Comparison of ENCODE assay signal across 9 cellular contexts in the genomic region with DNA sequence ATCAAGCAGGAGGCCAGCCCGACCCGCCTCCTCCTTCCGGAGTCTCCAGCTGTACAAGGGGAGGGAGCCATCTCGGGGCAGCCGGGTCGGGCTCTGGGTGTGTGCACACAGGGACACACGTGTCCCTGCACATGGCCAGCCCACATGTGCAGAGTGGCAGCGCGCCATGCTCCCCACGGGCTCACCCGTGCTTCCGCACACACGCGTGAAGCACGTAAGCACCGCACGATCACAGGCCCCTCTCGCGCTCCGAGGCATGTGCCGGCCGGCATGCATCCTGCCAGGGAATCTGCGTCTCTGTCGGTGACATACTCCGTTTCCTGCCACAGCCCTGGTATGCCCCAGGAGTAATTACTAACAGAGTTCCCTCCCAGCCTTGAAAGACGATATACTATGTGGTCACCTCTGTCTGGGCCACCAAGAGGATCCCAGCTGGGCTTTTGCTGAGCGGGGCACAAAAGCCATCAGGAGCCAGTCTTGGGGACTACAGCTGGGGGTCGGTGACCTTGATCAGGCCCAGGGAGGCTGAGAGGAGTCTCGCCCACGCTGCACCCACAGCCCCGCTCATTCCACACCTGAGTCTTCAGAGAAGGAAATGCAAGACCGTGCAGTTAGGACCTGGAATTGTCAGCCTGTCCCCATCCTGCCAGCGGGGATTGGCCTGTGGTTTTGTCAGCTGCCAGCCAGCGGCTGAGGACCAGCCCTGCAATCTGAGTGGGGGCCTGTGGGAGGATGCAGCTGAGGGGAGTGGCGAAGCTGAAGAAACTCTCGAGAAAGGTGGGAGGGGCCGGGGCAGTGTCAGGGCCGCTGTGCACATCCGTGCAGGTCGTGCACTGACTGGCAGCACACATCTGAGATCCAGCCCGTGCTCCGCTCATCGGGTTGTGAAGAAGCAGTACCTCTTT. TPM values are rescaled to one million over a fixed set of nuclear protein-coding genes. Genes with fewer than 3 reads are reported as not detected.
DNase-seq lines count a peak whose midpoint lies in the region; ATAC-seq and TF ChIP-seq lines count a peak whose summit lies in the region.
"Had no signal": no experiment of that assay in that cellular context is flagged by ENCODE, and none has a peak within 500 bp of the region (broad histone marks: within the 10 kb centered on the region; RNA-seq: fewer than 3 reads in every experiment).

No MANE protein-coding gene starts in this region.

- no peaks in the 10 kb centered on the region for H3K9me3 Mint-ChIP-seq in activated naive CD4-positive, alpha-beta T cell treated with anti-CD3 and anti-CD28 coated beads, Interleukin-2, amount 50 U/mL, for 72 hours

- peak overlapping the region; percentile 60 for H3K27ac ChIP-seq in suprapubic skin
- H3K27ac ChIP-seq: parathyroid adenoma had no signal

- TF ChIP-seq CTCF in suprapubic skin (IDR thresholded peaks at IDR 0.05): no peak

- no peaks in the 10 kb centered on the region for H3K9me3 ChIP-seq in suprapubic skin

- no peaks in the 10 kb centered on the region for H3K27me3 ChIP-seq in suprapubic skin

- ATAC-seq in HG03135 (IDR thresholded peaks at IDR 0.05; ENCODE audit: unreplicated experiment): peak; percentile 35
- peak; percentile 65 to 82 for ATAC-seq in activated naive CD4-positive, alpha-beta T cell treated with anti-CD3 and anti-CD28 coated beads, Interleukin-2, amount 50 U/mL, for 72 hours
- ATAC-seq in left lobe of liver: peak; percentile 29

- 0% methylated on average over 13 of the region's 43 CpGs for whole genome bisulfite sequencing in suprapubic skin

- H3K4me1 ChIP-seq in suprapubic skin: peaks cover 71% of the 10 kb centered on the region
- H3K4me1 ChIP-seq: parathyroid adenoma had no signal

- peak overlapping the region; percentile 17 for H3K4me3 ChIP-seq in suprapubic skin

- TF ChIP-seq POLR2A in suprapubic skin (IDR thresholded peaks at IDR 0.05) (no peak), erythroblast (IDR thresholded peaks at IDR 0.05; ENCODE audit: low read length) (no peak)

- no peaks in the 10 kb centered on the region for H3K36me3 Mint-ChIP-seq in activated naive CD4-positive, alpha-beta T cell treated with anti-CD3 and anti-CD28 coated beads, Interleukin-2, amount 50 U/mL, for 72 hours

- H3K27ac Mint-ChIP-seq in activated naive CD4-positive, alpha-beta T cell treated with anti-CD3 and anti-CD28 coated beads, Interleukin-2, amount 50 U/mL, for 72 hours: peak overlapping the region; percentile 14 to 86

- DNase-seq in EH (ENCODE audit: low read depth) (peak; percentile 88), SKM-1 (lab: John Stamatoyannopoulos, UW; ENCODE audit: unreplicated experiment) (peak; percentile 63), left lobe of liver (ENCODE audit: low spot score) (no peak), suprapubic skin (ENCODE audit: low spot score in 2 of 2) (peak in 1 of 2 donors; percentile 93), erythroblast (lab: John Stamatoyannopoulos, UW) (no peak), T1000 (lab: John Stamatoyannopoulos, UW) (no peak)
- DNase-seq in activated naive CD4-positive, alpha-beta T cell treated with anti-CD3 and anti-CD28 coated beads, Interleukin-2, amount 50 U/mL, for 72 hours (ENCODE audit: low spot score in 2 of 2): peak in 1 of 2 donors; percentile 71

- H3K36me3 ChIP-seq in suprapubic skin: no peaks in the 10 kb centered on the region

- TF ChIP-seq EP300 in suprapubic skin (IDR thresholded peaks at IDR 0.05): no peak

RNA-seq across cellular contexts. Expression of a gene that starts 11.0 kb away (rescaled TPM):
- total RNA-seq in activated naive CD4-positive, alpha-beta T cell treated with anti-CD3 and anti-CD28 coated beads, Interleukin-2, amount 50 U/mL, for 72 hours: 10 to 100 TPM; 17.8 to 21.1 TPM
- total RNA-seq in left lobe of liver (1.2 TPM), suprapubic skin (100 to 1,000 TPM; 105 to 198 (median 150) TPM)

RNA-seq across cellular contexts. Expression of a gene that starts 32.4 kb away (rescaled TPM):
- not detected for total RNA-seq in activated naive CD4-positive, alpha-beta T cell treated with anti-CD3 and anti-CD28 coated beads, Interleukin-2, amount 50 U/mL, for 72 hours
- total RNA-seq in left lobe of liver: not detected
- not detected for total RNA-seq in suprapubic skin

RNA-seq across cellular contexts. Expression of a gene that starts 46.7 kb away (rescaled TPM):
- 10 to 100 TPM; 26.5 to 37.5 TPM for total RNA-seq in activated naive CD4-positive, alpha-beta T cell treated with anti-CD3 and anti-CD28 coated beads, Interleukin-2, amount 50 U/mL, for 72 hours
- total RNA-seq in left lobe of liver (15.6 TPM), suprapubic skin (10 to 100 TPM; 51.5 to 79.3 (median 63.3) TPM)

RNA-seq across cellular contexts. Expression of a gene that starts 50.2 kb away (rescaled TPM):
- 1 to 10 TPM; 7.3 to 9.5 TPM for total RNA-seq in activated naive CD4-positive, alpha-beta T cell treated with anti-CD3 and anti-CD28 coated beads, Interleukin-2, amount 50 U/mL, for 72 hours
- total RNA-seq in left lobe of liver: 5.7 TPM
- 10 to 100 TPM; 10.1 to 18.8 (median 15.7) TPM for total RNA-seq in suprapubic skin

Comparison
In these comparisons a context has a peak if more than half of its experiments do, and no peak if none do; other contexts are left out.
1. DNase-seq: peak in EH (single experiment) and SKM-1 (single experiment); none in left lobe of liver (single experiment), erythroblast (0 of 2) and T1000 (single experiment).
2. RNA of a gene that starts 11.0 kb away (total RNA-seq): 105 to 198 TPM in suprapubic skin; 17.8 to 21.1 TPM in activated naive CD4-positive, alpha-beta T cell treated with anti-CD3 and anti-CD28 coated beads, Interleukin-2, amount 50 U/mL, for 72 hours and 1.2 TPM in left lobe of liver (single experiment); every median in the first group is over 4 times any median in the second.
3. Peak in every context shown above with its lines, with median percentiles within 50 percentile points of each other: ATAC-seq.